ENCODE assay signal across 23 cellular contexts in the genomic region with DNA sequence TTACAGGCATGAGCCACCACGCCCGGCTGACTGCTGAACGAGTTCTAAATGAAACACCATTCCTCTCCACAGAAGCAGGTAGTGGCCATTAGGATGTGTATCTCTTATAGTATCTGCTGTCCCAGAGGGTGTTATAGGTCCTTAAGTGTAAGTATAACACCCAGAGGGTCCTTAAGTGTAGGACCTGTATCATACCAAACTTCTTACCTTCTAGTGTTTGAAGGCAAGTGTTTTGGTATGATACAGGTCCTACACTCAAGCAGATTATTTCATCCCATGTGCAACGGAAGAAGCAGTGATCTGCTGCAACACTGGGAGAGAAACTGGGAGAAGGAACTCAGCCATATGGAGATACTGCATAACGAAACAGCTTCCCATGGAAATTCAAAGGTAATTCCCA. TPM values are rescaled to one million over a fixed set of nuclear protein-coding genes. Genes with fewer than 3 reads are reported as not detected.
"Had no signal": no experiment of that assay in that cellular context is flagged by ENCODE, and none has a peak within 500 bp of the region (broad histone marks: within the 10 kb centered on the region; RNA-seq: fewer than 3 reads in every experiment).

No MANE protein-coding gene starts in this region.

- ATAC-seq: PC-3, SK-N-SH treated with all-trans-retinoic acid at 6 μM for 48 hours had no signal

- H3K9me3 ChIP-seq: MG63, Peyer's patch, SJCRH30 had no signal

- H3K27me3 ChIP-seq: MG63, Peyer's patch, SJCRH30 had no signal

- DNase-seq: KBM-7, MG63, NCI-H1092, NCI-H1105 treated with DMSO at 0.1 percent for 48 hours, NCI-H1417 treated with DMSO at 0.1 percent for 48 hours, NCI-H146, NCI-H1694 treated with DMSO at 0.1 percent for 48 hours, NCI-H1930, NCI-H2081, NCI-H2107, NCI-H2227 treated with DMSO at 0.1 percent for 48 hours, NCI-H524, NCI-H526 treated with DMSO at 0.1 percent for 48 hours, NCI-H748 treated with DMSO at 0.1 percent for 48 hours, PC-3, Peyer's patch, Right ventricle myocardium superior, RPMI8226, SJCRH30 had no signal

- H3K36me3 ChIP-seq: MG63, Peyer's patch, SJCRH30 had no signal

- H3K27ac ChIP-seq: HL-60, Peyer's patch, SJCRH30 had no signal

- H3K4me3 ChIP-seq: MG63, Peyer's patch, SJCRH30 had no signal

- H3K4me1 ChIP-seq: Peyer's patch had no signal

RNA-seq across cellular contexts. Expression of gene BMP7, which starts 17.4 kb away (rescaled TPM):
- total RNA-seq: LHCN-M2; PC-3; T-helper 1 cell treated with Interleukin-12 subunit alpha and Interleukin-12 subunit beta and Interleukin-4 antibody, amounts not matched to agents 30 ng/mL and 1 ng/mL, for 36 hours had no signal
